20 cellular contexts compared by ENCODE assay signal in the genomic region with DNA sequence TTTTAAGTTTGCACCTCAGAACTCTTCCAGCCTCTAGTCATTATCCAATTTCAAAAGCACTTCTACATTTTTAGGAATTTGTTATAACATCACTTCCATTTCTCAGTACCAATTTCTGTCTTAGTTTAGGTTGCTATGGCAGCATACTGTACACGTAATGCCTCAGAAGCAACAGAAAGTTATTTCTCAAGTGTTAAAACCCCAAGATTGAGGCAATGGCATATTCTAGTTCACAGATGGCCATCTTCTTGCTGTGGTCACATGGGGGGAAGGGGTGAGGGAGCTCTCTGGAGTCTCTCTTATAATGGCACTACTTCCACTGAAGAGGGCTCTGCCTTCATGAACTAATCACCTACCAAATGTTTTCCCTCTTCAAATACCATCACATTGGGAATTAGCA.
"Had no signal": no experiment of that assay in that cellular context is flagged by ENCODE, and none has a peak within 500 bp of the region (broad histone marks: within the 10 kb centered on the region; RNA-seq: fewer than 3 reads in every experiment).

No MANE protein-coding gene starts in this region.

- DNase-seq: colonic mucosa; effector CD4-positive, alpha-beta T cell; endodermal cell; erythroblast; foreskin keratinocyte; head of caudate nucleus; kidney; left cardiac atrium; left ventricle myocardium inferior; lower lobe of right lung; midbrain; nephron progenitor cell; right cardiac atrium; small intestine; stimulated activated CD4-positive, alpha-beta T cell treated with anti-CD3 and anti-CD28 coated beads, Interleukin-12 subunit alpha, Interleukin-12 subunit beta, amount 100 ng/mL, for 4 hours; stimulated activated naive CD4-positive, alpha-beta T cell; stomach; substantia nigra; transverse colon had no signal

- H3K36me3 Mint-ChIP-seq: memory B cell had no signal

- H3K9me3 Mint-ChIP-seq: endodermal cell had no signal

- H3K4me1 Mint-ChIP-seq: memory B cell had no signal

- ATAC-seq: foreskin keratinocyte, left cardiac atrium, lower lobe of right lung, right cardiac atrium had no signal

- H3K27ac Mint-ChIP-seq: endodermal cell, memory B cell, nephron progenitor cell had no signal

- H3K4me3 Mint-ChIP-seq: endodermal cell, memory B cell, nephron progenitor cell had no signal

- H3K27me3 Mint-ChIP-seq: memory B cell had no signal
